22 cellular contexts compared by ENCODE assay signal in the genomic region with DNA sequence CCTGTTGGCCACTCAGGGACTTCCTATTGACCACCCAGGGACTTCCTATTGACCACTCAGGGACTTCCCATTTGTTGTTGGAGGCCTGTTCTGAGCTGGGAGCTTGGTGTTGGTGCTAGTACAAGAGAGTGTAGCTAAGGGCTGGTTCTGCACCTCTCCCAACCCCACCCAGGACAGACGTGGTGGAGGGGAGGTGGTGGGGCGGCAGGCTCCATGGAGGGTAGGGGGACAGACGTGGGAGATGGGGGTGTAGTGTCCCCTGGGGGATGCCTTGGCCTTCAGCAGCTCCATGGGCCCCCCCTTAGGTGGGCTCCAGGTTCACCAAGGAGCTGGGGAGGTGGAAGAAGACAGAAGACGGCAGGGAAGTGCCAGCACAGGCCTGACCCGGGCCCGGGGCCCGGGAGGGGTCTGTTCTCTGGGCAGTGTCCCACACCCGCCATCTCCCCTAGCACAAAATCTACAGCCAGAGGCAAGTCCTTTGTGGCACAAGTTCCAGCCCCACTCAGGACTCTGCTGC. TPM values are rescaled to one million over a fixed set of nuclear protein-coding genes. Genes with fewer than 3 reads are reported as not detected.
A peak's percentile ranks its signal among the peaks of the same experiment; 100 is the strongest.
DNase-seq lines count a peak whose midpoint lies in the region; ATAC-seq, FAIRE-seq and TF ChIP-seq lines count a peak whose summit lies in the region.
"Had no signal": no experiment of that assay in that cellular context is flagged by ENCODE, and none has a peak within 500 bp of the region (broad histone marks: within the 10 kb centered on the region; RNA-seq: fewer than 3 reads in every experiment).

No MANE protein-coding gene starts in this region.

- no peaks in the 10 kb centered on the region for H3K36me3 ChIP-seq in neutrophil
- H3K36me3 ChIP-seq in Caco-2 (ENCODE audit: control insufficient read depth, insufficient read depth, low read length), result no peaks in the 10 kb centered on the region
- no peaks in the 10 kb centered on the region for H3K36me3 ChIP-seq in mesenchymal stem cell (ENCODE audit: control insufficient read depth in 1 of 2, insufficient read depth in 2 of 2, low read depth in 1 of 2, low read length in 2 of 2)

- no peak overlapping the region for H2BK120ac ChIP-seq in mesenchymal stem cell (ENCODE audit: low read depth, low read length)

- H3K27me3 Mint-ChIP-seq in activated CD4-positive, alpha-beta T cell treated with anti-CD3 and anti-CD28 coated beads, Interleukin-2, amount 10 ng/mL, durations not matched to agents 24 days and 14 days, result peaks cover 2% of the 10 kb centered on the region
- H3K27me3 Mint-ChIP-seq in activated naive CD8-positive, alpha-beta T cell treated with anti-CD3 and anti-CD28 coated beads, Interleukin-2, amount 10 ng/mL, durations not matched to agents 7 days and 5 days, result peaks cover 13% of the 10 kb centered on the region
- peaks cover 11% of the 10 kb centered on the region for H3K27me3 Mint-ChIP-seq in Caco-2 (ENCODE audit: insufficient read depth, unreplicated experiment)

- no peaks in the 10 kb centered on the region for H3K79me1 ChIP-seq in mesenchymal stem cell (replicated peaks; ENCODE audit: low read length, poor library complexity, severe bottlenecking)

- H3K27ac Mint-ChIP-seq in activated CD4-positive, alpha-beta T cell treated with anti-CD3 and anti-CD28 coated beads, Interleukin-2, amount 10 ng/mL, durations not matched to agents 24 days and 14 days, result peak overlapping the region; percentile 65
- peak overlapping the region; percentile 63 for H3K27ac Mint-ChIP-seq in activated naive CD8-positive, alpha-beta T cell treated with anti-CD3 and anti-CD28 coated beads, Interleukin-2, amount 10 ng/mL, durations not matched to agents 7 days and 5 days
- H3K27ac Mint-ChIP-seq in Caco-2 (ENCODE audit: unreplicated experiment), result no peak overlapping the region
- H3K27ac Mint-ChIP-seq: WTC11 had no signal

- POLR2A ChIA-PET in activated naive CD8-positive, alpha-beta T cell treated with anti-CD3 and anti-CD28 coated beads, Interleukin-2, amount 10 ng/mL, durations not matched to agents 7 days and 5 days (lab: Charles Lee), result no interaction called here
- POLR2A ChIA-PET in Caco-2 (lab: Charles Lee), result no interaction called here

- H4K91ac ChIP-seq in mesenchymal stem cell (ENCODE audit: low read length), result no peak overlapping the region

- no peak for DNase-seq in activated CD4-positive, alpha-beta T cell treated with anti-CD3 and anti-CD28 coated beads, Interleukin-2, amount 10 ng/mL, durations not matched to agents 24 days and 14 days
- DNase-seq in activated CD4-positive, alpha-beta T cell treated with anti-CD3 and anti-CD28 coated beads, Interleukin-2, amount 50 U/mL, for 48 hours, result no peak
- DNase-seq in HTR-8/SVneo (ENCODE audit: insufficient read length, low spot score) (no peak), coronary artery (ENCODE audit: low spot score) (no peak), Caco-2 (no peak), mesenchymal stem cell (no peak)
- no peak for DNase-seq in activated naive CD8-positive, alpha-beta T cell treated with anti-CD3 and anti-CD28 coated beads, Interleukin-2, amount 10 ng/mL, durations not matched to agents 7 days and 5 days
- DNase-seq: COR-L47, erythroblast, GDM1, NCI-H1694 treated with DMSO at 0.1 percent for 48 hours, PC-3 had no signal

- H2BK12ac ChIP-seq in mesenchymal stem cell (ENCODE audit: low read length in 2 of 2), result no peak overlapping the region

- H4K8ac ChIP-seq in mesenchymal stem cell (ENCODE audit: low read length), result no peak overlapping the region

- H3K4me1 ChIP-seq in neutrophil (ENCODE audit: control insufficient read depth in 1 of 2, insufficient read depth in 1 of 2, low read depth in 1 of 2, low read length in 1 of 2) (no peaks in the 10 kb centered on the region), Caco-2 (peaks cover 4% of the 10 kb centered on the region; the same call in 1 of the 2 replicates), mesenchymal stem cell (ENCODE audit: control insufficient read depth, insufficient read depth, low read depth, low read length) (peaks cover 2% of the 10 kb centered on the region)

- H2BK5ac ChIP-seq in mesenchymal stem cell (ENCODE audit: low read depth, low read length, poor library complexity, severe bottlenecking), result no peak overlapping the region

- peak; percentile 23 for FAIRE-seq in HTR-8/SVneo (lab: Jason Lieb, UNC)
- FAIRE-seq: A204.1, colon, islet of Langerhans had no signal

- H3K27ac ChIP-seq in neutrophil (peak overlapping the region; percentile 78), coronary artery (no peak overlapping the region), mesenchymal stem cell (ENCODE audit: low read length, poor library complexity, severe bottlenecking) (no peak overlapping the region)

- H3K36me3 Mint-ChIP-seq in activated CD4-positive, alpha-beta T cell treated with anti-CD3 and anti-CD28 coated beads, Interleukin-2, amount 10 ng/mL, durations not matched to agents 24 days and 14 days (ENCODE audit: low read depth), result no peaks in the 10 kb centered on the region
- peaks cover 2% of the 10 kb centered on the region for H3K36me3 Mint-ChIP-seq in activated naive CD8-positive, alpha-beta T cell treated with anti-CD3 and anti-CD28 coated beads, Interleukin-2, amount 10 ng/mL, durations not matched to agents 7 days and 5 days
- no peaks in the 10 kb centered on the region for H3K36me3 Mint-ChIP-seq in Caco-2 (ENCODE audit: insufficient read depth, unreplicated experiment)

- peaks cover 7% of the 10 kb centered on the region for H3K9me3 Mint-ChIP-seq in activated CD4-positive, alpha-beta T cell treated with anti-CD3 and anti-CD28 coated beads, Interleukin-2, amount 10 ng/mL, durations not matched to agents 24 days and 14 days
- H3K9me3 Mint-ChIP-seq in activated naive CD8-positive, alpha-beta T cell treated with anti-CD3 and anti-CD28 coated beads, Interleukin-2, amount 10 ng/mL, durations not matched to agents 7 days and 5 days, result peaks cover 7% of the 10 kb centered on the region
- peaks cover 8% of the 10 kb centered on the region for H3K9me3 Mint-ChIP-seq in Caco-2 (ENCODE audit: unreplicated experiment)

- no peak overlapping the region for H3K18ac ChIP-seq in mesenchymal stem cell (ENCODE audit: low read depth in 1 of 2, low read length in 2 of 2)

- H3K4me3 Mint-ChIP-seq in activated CD4-positive, alpha-beta T cell treated with anti-CD3 and anti-CD28 coated beads, Interleukin-2, amount 10 ng/mL, durations not matched to agents 24 days and 14 days, result no peak overlapping the region
- no peak overlapping the region for H3K4me3 Mint-ChIP-seq in activated naive CD8-positive, alpha-beta T cell treated with anti-CD3 and anti-CD28 coated beads, Interleukin-2, amount 10 ng/mL, durations not matched to agents 7 days and 5 days
- H3K4me3 Mint-ChIP-seq in Caco-2 (ENCODE audit: unreplicated experiment), result no peak overlapping the region
- H3K4me3 Mint-ChIP-seq: WTC11 had no signal

- no peak overlapping the region for H2AFZ ChIP-seq in mesenchymal stem cell (ENCODE audit: low read depth, low read length)

- H3K23ac ChIP-seq in mesenchymal stem cell (ENCODE audit: low read length in 2 of 2), result no peak overlapping the region

- H2AK5ac ChIP-seq in mesenchymal stem cell (ENCODE audit: low read length, severe bottlenecking), result no peak overlapping the region

- H3K4ac ChIP-seq in mesenchymal stem cell (ENCODE audit: low read depth in 1 of 2, low read length in 2 of 2), result no peak overlapping the region

- H3K4me3 ChIP-seq in neutrophil (ENCODE audit: low read depth in 1 of 2, low read length in 1 of 2), result no peak overlapping the region
- no peak overlapping the region for H3K4me3 ChIP-seq in coronary artery
- no peak overlapping the region for H3K4me3 ChIP-seq in Caco-2 (ENCODE audit: low read depth, low read length)
- no peak overlapping the region for H3K4me3 ChIP-seq in mesenchymal stem cell (ENCODE audit: insufficient read depth in 1 of 2, low read depth in 1 of 2, low read length in 2 of 2)
- H3K4me3 ChIP-seq: smooth muscle cell had no signal

- no peak overlapping the region for H3K9ac ChIP-seq in mesenchymal stem cell (ENCODE audit: low read length)

- H3K9me3 ChIP-seq in neutrophil (peaks cover 10% of the 10 kb centered on the region), Caco-2 (peaks cover 15% of the 10 kb centered on the region), mesenchymal stem cell (ENCODE audit: control insufficient read depth, low read length) (peaks cover 7% of the 10 kb centered on the region)

- H3K14ac ChIP-seq in mesenchymal stem cell (ENCODE audit: low read length in 2 of 2), result no peak overlapping the region

- H2BK15ac ChIP-seq in mesenchymal stem cell (ENCODE audit: low read depth, poor library complexity, severe bottlenecking), result no peak overlapping the region

- H3K4me1 Mint-ChIP-seq in activated CD4-positive, alpha-beta T cell treated with anti-CD3 and anti-CD28 coated beads, Interleukin-2, amount 10 ng/mL, durations not matched to agents 24 days and 14 days, result no peaks in the 10 kb centered on the region
- H3K4me1 Mint-ChIP-seq in activated naive CD8-positive, alpha-beta T cell treated with anti-CD3 and anti-CD28 coated beads, Interleukin-2, amount 10 ng/mL, durations not matched to agents 7 days and 5 days, result no peaks in the 10 kb centered on the region
- no peaks in the 10 kb centered on the region for H3K4me1 Mint-ChIP-seq in Caco-2 (ENCODE audit: low read depth, unreplicated experiment)

- TF ChIP-seq CTCF in neutrophil (IDR thresholded peaks at IDR 0.05) (no peak), coronary artery (IDR thresholded peaks at IDR 0.05) (no peak), Caco-2 (IDR thresholded peaks at IDR 0.05; ENCODE audit: insufficient read depth in 1 of 2, low read depth in 1 of 2, low read length in 1 of 2, severe bottlenecking in 1 of 2, unreplicated experiment in 1 of 2) (no peak)

- intact Hi-C loops in activated CD4-positive, alpha-beta T cell treated with anti-CD3 and anti-CD28 coated beads, Interleukin-2, amount 10 ng/mL, durations not matched to agents 24 days and 14 days (cut with micrococcal nuclease), result no loop called here
- intact Hi-C loops in Caco-2 (cut with micrococcal nuclease; ENCODE audit: unreplicated experiment), result no loop called here

- H3K4me2 ChIP-seq in mesenchymal stem cell (ENCODE audit: low read length, poor library complexity, severe bottlenecking), result no peak overlapping the region
- H3K4me2 ChIP-seq: smooth muscle cell had no signal

- CTCF ChIA-PET in Caco-2 (lab: Charles Lee), result interaction anchor here (1.2 kb wide), 1 partner anchor 18 kb away, joined by 4 read pairs; no protein-coding TSS in a partner anchor

- peak; percentile 36 for ATAC-seq in activated naive CD8-positive, alpha-beta T cell treated with anti-CD3 and anti-CD28 coated beads, Interleukin-2, amount 10 ng/mL, durations not matched to agents 7 days and 5 days (ENCODE audit: low read depth)
- ATAC-seq: PC-3, SK-N-SH treated with all-trans-retinoic acid at 6 μM for 48 hours, WTC11 had no signal

- 89% methylated on average over 4 of the region's 8 CpGs for WGBS in mesenchymal stem cell

- no TSS peak for BruUV-seq in Caco-2 (replicated peaks; lab: Mats Ljungman, UMichigan)

- peaks cover 24% of the 10 kb centered on the region for H3K27me3 ChIP-seq in neutrophil
- H3K27me3 ChIP-seq in Caco-2 (replicated peaks; ENCODE audit: control insufficient read depth, insufficient read depth, low read length), result no peaks in the 10 kb centered on the region
- H3K27me3 ChIP-seq in mesenchymal stem cell (ENCODE audit: control insufficient read depth in 1 of 2, insufficient read depth in 1 of 2, low read length in 2 of 2), result peaks cover 13 to 44% of the 10 kb centered on the region in 2 experiments

RNA-seq across cellular contexts. Expression of gene CHRNA4, which starts 33.9 kb away (rescaled TPM):
- total RNA-seq in activated CD4-positive, alpha-beta T cell treated with anti-CD3 and anti-CD28 coated beads, Interleukin-2, amount 10 ng/mL, durations not matched to agents 24 days and 14 days, result not detected in 2 replicates
- total RNA-seq in activated naive CD8-positive, alpha-beta T cell treated with anti-CD3 and anti-CD28 coated beads, Interleukin-2, amount 10 ng/mL, durations not matched to agents 7 days and 5 days, result not detected
- 0.11 and 0.65 TPM in 2 replicates for total RNA-seq in Caco-2 (2022)
- polyA plus RNA-seq in mesenchymal stem cell (2013, experiment 1 of 2), result not detected
- not detected for polyA plus RNA-seq in mesenchymal stem cell (2013, experiment 2 of 2)
- total RNA-seq: aorta, mononuclear cell, NCI-H460, PC-3, smooth muscle cell had no signal
- polyA plus RNA-seq: aorta had no signal

RNA-seq across cellular contexts. Expression of gene COL20A1, which starts 34.3 kb away (rescaled TPM):
- total RNA-seq in activated CD4-positive, alpha-beta T cell treated with anti-CD3 and anti-CD28 coated beads, Interleukin-2, amount 10 ng/mL, durations not matched to agents 24 days and 14 days, result not detected in 2 replicates
- under 1 TPM in 1 of 2 experiments, not detected in 1; 0.26 TPM for total RNA-seq in activated naive CD8-positive, alpha-beta T cell treated with anti-CD3 and anti-CD28 coated beads, Interleukin-2, amount 10 ng/mL, durations not matched to agents 7 days and 5 days
- 0.27 and 0.32 TPM in 2 replicates for total RNA-seq in Caco-2 (2022)
- not detected for polyA plus RNA-seq in mesenchymal stem cell (2013, experiment 1 of 2)
- polyA plus RNA-seq in mesenchymal stem cell (2013, experiment 2 of 2), result not detected
- total RNA-seq: mononuclear cell, PC-3 had no signal

RNA-seq across cellular contexts. Expression of gene ARFGAP1, which starts 54.7 kb away (rescaled TPM):
- total RNA-seq in activated CD4-positive, alpha-beta T cell treated with anti-CD3 and anti-CD28 coated beads, Interleukin-2, amount 10 ng/mL, durations not matched to agents 24 days and 14 days, result 97.0 and 98.2 TPM in 2 replicates
- total RNA-seq in activated naive CD8-positive, alpha-beta T cell treated with anti-CD3 and anti-CD28 coated beads, Interleukin-2, amount 10 ng/mL, durations not matched to agents 7 days and 5 days, result 10 to 100 TPM; 86.1 to 87.6 TPM
- 275 and 286 TPM in 2 replicates for total RNA-seq in Caco-2 (2022)
- 62.8 TPM for polyA plus RNA-seq in mesenchymal stem cell (2013, experiment 1 of 2)
- 60.5 TPM for polyA plus RNA-seq in mesenchymal stem cell (2013, experiment 2 of 2)
